22 cellular contexts compared by ENCODE assay signal in genomic region chr17:62825182-62825581, GRCh38. TPM values are rescaled to one million over a fixed set of nuclear protein-coding genes. Genes with fewer than 3 reads are reported as not detected.
DNase-seq lines count a peak whose midpoint lies in the region; ATAC-seq and TF ChIP-seq lines count a peak whose summit lies in the region.
"Had no signal": no experiment of that assay in that cellular context is flagged by ENCODE, and none has a peak within 500 bp of the region (broad histone marks: within the 10 kb centered on the region; RNA-seq: fewer than 3 reads in every experiment).

No MANE protein-coding gene starts in this region.

- H3K9ac ChIP-seq in HCT116 (ENCODE audit: low read length) (no peak overlapping the region), iPS-15b (ENCODE audit: low read depth, low read length) (no peak overlapping the region), trophoblast cell (ENCODE audit: low read length) (no peak overlapping the region)

- BruUV-seq in HCT116 (replicated peaks; lab: Mats Ljungman, UMichigan), result no TSS peak

- H3K4me3 ChIP-seq in HCT116 (replicated peaks in 1 of 2; ENCODE audit: low read depth in 1 of 2, low read length in 2 of 2) (no peak overlapping the region; a peak in 1 of 4 replicates), iPS-15b (ENCODE audit: low read depth, low read length) (peak overlapping the region; percentile 3), trophoblast cell (ENCODE audit: low read depth, low read length) (no peak overlapping the region), MG63 (no peak overlapping the region)
- H3K4me3 ChIP-seq: pancreas, sigmoid colon, vagina had no signal

- no peak for TF ChIP-seq POLR2A in HCT116 (IDR thresholded peaks at IDR 0.05; ENCODE audit: borderline replicate concordance, extremely low read depth, insufficient read depth, insufficient read length)

- H3K79me2 ChIP-seq in HCT116 (ENCODE audit: insufficient read depth, low read length) (no peaks in the 10 kb centered on the region), trophoblast cell (ENCODE audit: control insufficient read depth, insufficient read depth, low read length, poor library complexity) (peaks cover 7% of the 10 kb centered on the region)

- H3K9me3 ChIP-seq in HCT116 (ENCODE audit: control insufficient read depth in 1 of 2, insufficient read depth in 1 of 2, low read depth in 1 of 2, low read length in 2 of 2), result no peaks in the 10 kb centered on the region
- H3K9me3 ChIP-seq in iPS-15b (ENCODE audit: control insufficient read depth, insufficient read depth, low read length), result no peaks in the 10 kb centered on the region
- no peaks in the 10 kb centered on the region for H3K9me3 ChIP-seq in trophoblast cell (ENCODE audit: insufficient read depth, low read depth, low read length)
- H3K9me3 ChIP-seq in MG63, result no peaks in the 10 kb centered on the region
- H3K9me3 ChIP-seq: pancreas, sigmoid colon, vagina had no signal

- peak overlapping the region; percentile 79 for H3K14ac ChIP-seq in trophoblast cell (ENCODE audit: low read length)

- H3K4me2 ChIP-seq in HCT116 (ENCODE audit: low read length) (peak overlapping the region; percentile 61), trophoblast cell (ENCODE audit: low read length) (no peak overlapping the region)

- in situ Hi-C loops in GM13977 (cut with MboI; ENCODE audit: low pct_unique_long_range_greater_than_20kb, low sequenced_read_pairs, unreplicated experiment), result no loop called here

- peak overlapping the region; percentile 92 for H4K91ac ChIP-seq in trophoblast cell (ENCODE audit: low read depth, low read length)

- POLR2A ChIA-PET in HCT116 (lab: Charles Lee), result no interaction called here

- H3K36me3 ChIP-seq in HCT116 (ENCODE audit: control insufficient read depth in 1 of 2, insufficient read depth in 2 of 2, low read length in 2 of 2), result no peaks in the 10 kb centered on the region
- H3K36me3 ChIP-seq in iPS-15b (ENCODE audit: control insufficient read depth, insufficient read depth, low read length), result no peaks in the 10 kb centered on the region
- H3K36me3 ChIP-seq in trophoblast cell (ENCODE audit: control insufficient read depth in 1 of 2, insufficient read depth in 2 of 2, low read length in 2 of 2), result no peaks in the 10 kb centered on the region
- H3K36me3 ChIP-seq in MG63, result no peaks in the 10 kb centered on the region
- H3K36me3 ChIP-seq: pancreas, sigmoid colon, vagina had no signal

- no peaks in the 10 kb centered on the region for H4K20me1 ChIP-seq in HCT116 (ENCODE audit: insufficient read depth)

- peak overlapping the region; percentile 93 for H2BK12ac ChIP-seq in trophoblast cell (ENCODE audit: low read length)

- H2AFZ ChIP-seq in HCT116 (ENCODE audit: low read depth, low read length, poor library complexity, severe bottlenecking) (peak overlapping the region; percentile 91), trophoblast cell (ENCODE audit: insufficient read depth, low read length, poor library complexity) (no peak overlapping the region)

- RAD21 ChIA-PET in HCT116 (lab: Charles Lee; ENCODE audit: low non-redundant PET in 1 of 2, low total read pairs in 2 of 2, uncharacterized antibody in 2 of 2, unreplicated experiment in 2 of 2), result no interaction called here

- H3K4me1 ChIP-seq in HCT116 (ENCODE audit: control insufficient read depth in 1 of 2, insufficient read depth in 2 of 2, low read length in 2 of 2), result peaks cover 10 to 20% of the 10 kb centered on the region in 2 experiments
- H3K4me1 ChIP-seq in iPS-15b (ENCODE audit: control insufficient read depth, insufficient read depth, low read length), result peaks cover 12% of the 10 kb centered on the region
- H3K4me1 ChIP-seq in trophoblast cell (ENCODE audit: control insufficient read depth in 1 of 2, insufficient read depth in 2 of 2, low read length in 2 of 2), result peaks cover 21 to 37% of the 10 kb centered on the region in 2 experiments
- H3K4me1 ChIP-seq: pancreas had no signal

- no CpG with 5 or more reads among the region's 3 CpGs for WGBS in trophoblast cell (ENCODE audit: extremely low coverage, insufficient coverage, insufficient read length)

- peak overlapping the region; percentile 43 for H3K4ac ChIP-seq in trophoblast cell (ENCODE audit: low read depth, low read length)

- no peak overlapping the region for H3K27ac ChIP-seq in HCT116 (ENCODE audit: low read depth, low read length)
- H3K27ac ChIP-seq in trophoblast cell (ENCODE audit: low read depth, low read length), result peak overlapping the region; percentile 84
- H3K27ac ChIP-seq: pancreas, sigmoid colon, vagina had no signal

- peak overlapping the region; percentile 67 for H2BK5ac ChIP-seq in trophoblast cell (ENCODE audit: low read depth, low read length, poor library complexity)

- H4K8ac ChIP-seq in trophoblast cell (ENCODE audit: low read depth, low read length), result peak overlapping the region; percentile 32

- CTCF ChIA-PET in HCT116 (lab: Charles Lee), result no interaction called here

- TF ChIP-seq CTCF in HCT116 (IDR thresholded peaks at IDR 0.05 in 2 of 3, conservative IDR thresholded peaks at IDR 0.05 in 1 of 3; ENCODE audit: borderline replicate concordance in 1 of 3, insufficient read depth in 1 of 3, low read depth in 2 of 3, low read length in 2 of 3) (no peak), GM13977 (IDR thresholded peaks at IDR 0.05; ENCODE audit: extremely low read depth, insufficient read depth, missing control alignments) (no peak)

- H2BK120ac ChIP-seq in trophoblast cell (ENCODE audit: insufficient read depth, low read length, poor library complexity), result peak overlapping the region; percentile 78

- H3K9me2 ChIP-seq in HCT116 (ENCODE audit: insufficient read depth), result no peaks in the 10 kb centered on the region

- no peak for TF ChIP-seq RAD21 in HCT116 (IDR thresholded peaks at IDR 0.05; ENCODE audit: low read depth)

- ATAC-seq in HCT116 (peak; percentile 52), SK-N-SH treated with all-trans-retinoic acid at 6 μM for 48 hours (peak; percentile 15), HG03097 (IDR thresholded peaks at IDR 0.05; ENCODE audit: low FRiP score, unreplicated experiment) (no peak)
- ATAC-seq: effector memory CD8-positive, alpha-beta T cell; pancreas; T-cell had no signal

- no peak overlapping the region for H3K18ac ChIP-seq in trophoblast cell (ENCODE audit: low read length)

- intact Hi-C loops in HCT116 (cut with micrococcal nuclease), result no loop called here

- no peak for DNase-seq in HCT116 (ENCODE audit: low read depth, low spot score)
- DNase-seq in trophoblast cell, result peak in 1 of 2 donors; percentile 28
- DNase-seq in MG63, result no peak
- DNase-seq in stimulated activated CD4-positive, alpha-beta T cell treated with anti-CD3 and anti-CD28 coated beads, Interleukin-1b, Interleukin-23, amount 100 ng/mL, for 48 hours, result no peak
- no peak for DNase-seq in GM13977 (ENCODE audit: low spot score)
- DNase-seq: AML-193; amygdala; COR-L47; effector memory CD8-positive, alpha-beta T cell; NCI-H1417 treated with DMSO at 0.1 percent for 48 hours; NCI-H2171 treated with DMSO at 0.1 percent for 48 hours; NCI-H748 treated with DMSO at 0.1 percent for 48 hours; pancreas; sigmoid colon; stimulated activated CD4-positive, alpha-beta T cell treated with anti-CD3 and anti-CD28 coated beads, Interleukin-2, amount 100 ng/mL, for 48 hours; T-cell had no signal

- H3K27me3 ChIP-seq in HCT116 (ENCODE audit: insufficient read depth, low read length), result no peaks in the 10 kb centered on the region
- peaks cover 3% of the 10 kb centered on the region for H3K27me3 ChIP-seq in iPS-15b (ENCODE audit: control insufficient read depth, insufficient read depth, low read length)
- H3K27me3 ChIP-seq in trophoblast cell (ENCODE audit: insufficient read depth, low read length), result no peaks in the 10 kb centered on the region
- no peaks in the 10 kb centered on the region for H3K27me3 ChIP-seq in MG63
- H3K27me3 ChIP-seq: pancreas, sigmoid colon, vagina had no signal

- no peak overlapping the region for H4K12ac ChIP-seq in trophoblast cell (ENCODE audit: low read depth, low read length)

- H3K23ac ChIP-seq in trophoblast cell (ENCODE audit: low read length), result no peak overlapping the region

- peak overlapping the region; percentile 76 for H2AK5ac ChIP-seq in trophoblast cell (ENCODE audit: low read length)

- peaks cover 42% of the 10 kb centered on the region for H3K79me1 ChIP-seq in trophoblast cell (ENCODE audit: low read length)

TF ChIP-seq in HCT116, 20 proteins besides CTCF, POLR2A, EP300 and RAD21:
- no peak for TF ChIP-seq EGR1 (IDR thresholded peaks at IDR 0.05; ENCODE audit: low read depth)

TF ChIP-seq in SK-N-SH treated with all-trans-retinoic acid at 6 μM for 48 hours, 23 proteins besides CTCF, POLR2A, EP300 and RAD21:
- no peak for TF ChIP-seq CSRNP3 (CRISPR knock-in tag; IDR thresholded peaks at IDR 0.05)
- no peak for TF ChIP-seq TCF4 (CRISPR knock-in tag; IDR thresholded peaks at IDR 0.05; ENCODE audit: borderline replicate concordance)
- TF ChIP-seq CSDC2 (CRISPR knock-in tag; IDR thresholded peaks at IDR 0.05), result no peak
- no peak for TF ChIP-seq ARNTL (CRISPR knock-in tag; IDR thresholded peaks at IDR 0.05; ENCODE audit: borderline replicate concordance, low read depth)
- no peak for TF ChIP-seq ZFP30 (CRISPR knock-in tag; IDR thresholded peaks at IDR 0.05)

RNA-seq across cellular contexts. Expression of gene MARCHF10, which starts 17.1 kb away (rescaled TPM):
- not detected for total RNA-seq in HCT116 (2021; ENCODE audit: unreplicated experiment)
- polyA plus RNA-seq in HCT116 (2012), result 0.06 and 0.13 TPM in 2 replicates
- 0.62 and 0.69 TPM in 2 replicates for polyA plus RNA-seq in trophoblast cell (2013)
- total RNA-seq in MG63 (2014; rRNA removed; shearing (Covaris generic); ENCODE audit: low replicate concordance), result not detected in 2 replicates
- total RNA-seq: Daoy, RPMI7951 had no signal
